In genomic region chr10:53664620-53665019, GRCh38 we compare ENCODE assay signal across 12 cellular contexts.
DNase-seq lines count a peak whose midpoint lies in the region; ATAC-seq and TF ChIP-seq lines count a peak whose summit lies in the region.
"Had no signal": no experiment of that assay in that cellular context is flagged by ENCODE, and none has a peak within 500 bp of the region (broad histone marks: within the 10 kb centered on the region; RNA-seq: fewer than 3 reads in every experiment).

No MANE protein-coding gene starts in this region.

- TF ChIP-seq CTCF in cardiac muscle cell (IDR thresholded peaks at IDR 0.05; ENCODE audit: low read depth, low read length) = no peak
- no peak for TF ChIP-seq CTCF in body of pancreas (IDR thresholded peaks at IDR 0.05)
- TF ChIP-seq CTCF in lung (IDR thresholded peaks at IDR 0.05; ENCODE audit: control extremely low read depth, extremely low read depth) = no peak
- no peak for TF ChIP-seq CTCF in ascending aorta (IDR thresholded peaks at IDR 0.05)

- 0 to 5% methylated on average over 3 of the region's 3 CpGs for WGBS in body of pancreas, 2 donors
- WGBS in lung, 2 donors = 12 to 24% methylated on average over 3 of the region's 3 CpGs

- no peak for TF ChIP-seq POLR2A in body of pancreas (IDR thresholded peaks at IDR 0.05)

- H3K4me3 ChIP-seq in cardiac muscle cell (no peak overlapping the region), body of pancreas (no peak overlapping the region), lung (no peak overlapping the region), ascending aorta (no peak overlapping the region)
- H3K4me3 ChIP-seq: thoracic aorta had no signal

- DNase-seq in cardiac muscle cell (ENCODE audit: low read depth in 1 of 2, low spot score in 1 of 2) (peak; percentile 0 to 23), Right ventricle myocardium inferior (ENCODE audit: missing footprints) (no peak), body of pancreas (peak in 3 of 4 donors; percentile 3 to 19 (median 13)), lung (ENCODE audit: low spot score) (peak; percentile 34), NCI-H1436 (lab: John Stamatoyannopoulos, UW) (no peak), ascending aorta (ENCODE audit: low spot score in 2 of 2) (no peak)
- DNase-seq: activated T-cell treated with anti-CD3 and anti-CD28 coated beads for 4 hours; NK-92 treated with Interleukin-12 subunit alpha and Interleukin-12 subunit beta, amount 100 ng/mL, for 24 hours; SK-N-SH had no signal

- peaks cover 5% of the 10 kb centered on the region for H3K4me1 ChIP-seq in cardiac muscle cell (ENCODE audit: low read depth)
- no peaks in the 10 kb centered on the region for H3K4me1 ChIP-seq in body of pancreas
- peaks cover 2 to 5% of the 10 kb centered on the region in 2 donors for H3K4me1 ChIP-seq in lung (ENCODE audit: control insufficient read depth in 2 of 2, insufficient read depth in 2 of 2, low read length in 2 of 2)
- no peaks in the 10 kb centered on the region for H3K4me1 ChIP-seq in ascending aorta

- H3K27me3 ChIP-seq in cardiac muscle cell (no peaks in the 10 kb centered on the region), body of pancreas (no peaks in the 10 kb centered on the region), lung (ENCODE audit: control insufficient read depth, insufficient read depth) (no peaks in the 10 kb centered on the region), ascending aorta (no peaks in the 10 kb centered on the region)

- H3K9me3 ChIP-seq in cardiac muscle cell (ENCODE audit: low read depth) = no peaks in the 10 kb centered on the region
- peaks cover 0 to 5% (median 0%) of the 10 kb centered on the region in 3 donors for H3K9me3 ChIP-seq in body of pancreas
- peaks cover 0 to 8% of the 10 kb centered on the region in 2 donors for H3K9me3 ChIP-seq in lung (ENCODE audit: control insufficient read depth in 2 of 2, insufficient read depth in 1 of 2, low read length in 1 of 2)
- no peaks in the 10 kb centered on the region for H3K9me3 ChIP-seq in ascending aorta
- H3K9me3 ChIP-seq: SK-N-SH had no signal

- intact Hi-C loops in Right ventricle myocardium inferior (cut with DNase I) (no loop called here), body of pancreas (cut with DNase I) (no loop called here), ascending aorta (cut with DNase I) (no loop called here)

- no peaks in the 10 kb centered on the region for H3K36me3 ChIP-seq in cardiac muscle cell
- H3K36me3 ChIP-seq in body of pancreas (replicated peaks in 1 of 2; ENCODE audit: insufficient read depth in 1 of 2, low read depth in 2 of 2) = no peaks in the 10 kb centered on the region
- no peaks in the 10 kb centered on the region for H3K36me3 ChIP-seq in lung (ENCODE audit: control insufficient read depth in 2 of 2, insufficient read depth in 2 of 2, low read length in 2 of 2)
- no peaks in the 10 kb centered on the region for H3K36me3 ChIP-seq in ascending aorta
- H3K36me3 ChIP-seq: thoracic aorta had no signal

- ATAC-seq in Right ventricle myocardium inferior (no peak), body of pancreas (no peak), lung (ENCODE audit: insufficient read depth, low FRiP score) (peak; percentile 72), HG03159 (IDR thresholded peaks at IDR 0.05; ENCODE audit: unreplicated experiment) (no peak), HG02973 (IDR thresholded peaks at IDR 0.05; ENCODE audit: unreplicated experiment) (no peak)

- H3K27ac ChIP-seq in cardiac muscle cell (no peak overlapping the region), body of pancreas (no peak overlapping the region), lung (ENCODE audit: low read depth in 1 of 2, low read length in 1 of 2) (no peak overlapping the region), ascending aorta (no peak overlapping the region)
- H3K27ac ChIP-seq: thoracic aorta had no signal

Comparison
In these comparisons a context has a peak if more than half of its experiments do, and no peak if none do; other contexts are left out.
1. DNase-seq: peak in cardiac muscle cell (2 of 2), body of pancreas (3 of 4) and lung (single experiment); none in Right ventricle myocardium inferior (single experiment), NCI-H1436 (single experiment) and ascending aorta (0 of 2).